In genomic region chr10:33233635-33234034, GRCh38 we compare ENCODE assay signal across 27 cellular contexts.
DNase-seq lines count a peak whose midpoint lies in the region; ATAC-seq, FAIRE-seq and TF ChIP-seq lines count a peak whose summit lies in the region.
"Had no signal": no experiment of that assay in that cellular context is flagged by ENCODE, and none has a peak within 500 bp of the region (broad histone marks: within the 10 kb centered on the region; RNA-seq: fewer than 3 reads in every experiment).

No MANE protein-coding gene starts in this region.

- peaks cover 67% of the 10 kb centered on the region for H3K36me3 Mint-ChIP-seq in nephron (ENCODE audit: low read depth)
- H3K36me3 Mint-ChIP-seq: activated CD4-positive, alpha-beta memory T cell treated with anti-CD3 and anti-CD28 coated beads for 36 hours; activated naive CD4-positive, alpha-beta T cell treated with anti-CD3 and anti-CD28 coated beads, Interleukin-2, amount 10 ng/mL, durations not matched to agents 7 days and 5 days; CD4-positive, CD25-positive, alpha-beta regulatory T cell had no signal

- peaks cover 4% of the 10 kb centered on the region for H3K27me3 Mint-ChIP-seq in nephron (ENCODE audit: low read depth)
- H3K27me3 Mint-ChIP-seq: activated naive CD4-positive, alpha-beta T cell treated with anti-CD3 and anti-CD28 coated beads, Interleukin-2, amount 10 ng/mL, durations not matched to agents 7 days and 5 days had no signal

- WGBS in heart right ventricle, 2 donors, result 54 to 66% methylated on average over 3 of the region's 3 CpGs

- H3K4me2 ChIP-seq in endothelial cell of umbilical vein (ENCODE audit: insufficient read depth, low read length), result peak overlapping the region; percentile 32

- H4K20me1 ChIP-seq in endothelial cell of umbilical vein (replicated peaks; ENCODE audit: control insufficient read depth, extremely low read depth, insufficient read depth, low read length), result no peaks in the 10 kb centered on the region

- dilution Hi-C loops in endothelial cell of umbilical vein (cut with MboI; ENCODE audit: extremely low pct_ligation_motif_present, low sequenced_read_pairs), result no loop called here

- H3K4me3 Mint-ChIP-seq in nephron, result peak overlapping the region in 1 of 3 experiments; percentile 20
- H3K4me3 Mint-ChIP-seq: activated CD4-positive, alpha-beta memory T cell treated with anti-CD3 and anti-CD28 coated beads for 36 hours; activated naive CD4-positive, alpha-beta T cell treated with anti-CD3 and anti-CD28 coated beads, Interleukin-2, amount 10 ng/mL, durations not matched to agents 7 days and 5 days; activated T-helper 1 cell treated with anti-CD3 and anti-CD28 coated beads, Interleukin-12 subunit alpha, Interleukin-12 subunit beta, Interleukin-2, Interleukin-4 antibody, amounts not matched to agents 30 ng/mL and 10 ng/mL and 1 ng/mL, durations not matched to agents 14 hours and 24 hours and 36 hours; CD4-positive, CD25-positive, alpha-beta regulatory T cell had no signal

- H3K9me3 ChIP-seq in heart right ventricle (no peaks in the 10 kb centered on the region), endothelial cell of umbilical vein (replicated peaks; ENCODE audit: control insufficient read depth, insufficient read depth, low read length) (no peaks in the 10 kb centered on the region), upper lobe of right lung (no peaks in the 10 kb centered on the region)
- H3K9me3 ChIP-seq: gastroesophageal sphincter, HAP-1, uterus had no signal

- in situ Hi-C loops in GM13977 (cut with MboI; ENCODE audit: low pct_unique_long_range_greater_than_20kb, low sequenced_read_pairs, unreplicated experiment), result no loop called here

- H3K27ac Mint-ChIP-seq in nephron, result peak overlapping the region; percentile 45 to 88 (median 52)
- H3K27ac Mint-ChIP-seq: activated CD4-positive, alpha-beta memory T cell treated with anti-CD3 and anti-CD28 coated beads for 36 hours; activated naive CD4-positive, alpha-beta T cell treated with anti-CD3 and anti-CD28 coated beads, Interleukin-2, amount 10 ng/mL, durations not matched to agents 7 days and 5 days; activated T-helper 1 cell treated with anti-CD3 and anti-CD28 coated beads, Interleukin-12 subunit alpha, Interleukin-12 subunit beta, Interleukin-2, Interleukin-4 antibody, amounts not matched to agents 30 ng/mL and 10 ng/mL and 1 ng/mL, durations not matched to agents 14 hours and 24 hours and 36 hours; CD4-positive, CD25-positive, alpha-beta regulatory T cell had no signal

- H3K4me3 ChIP-seq in heart right ventricle (no peak overlapping the region), endothelial cell of umbilical vein (replicated peaks in 1 of 3; ENCODE audit: insufficient read depth in 1 of 3, low read depth in 1 of 3, low read length in 3 of 3) (no peak overlapping the region), upper lobe of right lung (no peak overlapping the region)
- H3K4me3 ChIP-seq: gastroesophageal sphincter, HAP-1, uterus had no signal

- no peak for TF ChIP-seq POLR2A in endothelial cell of umbilical vein (IDR thresholded peaks at IDR 0.05; ENCODE audit: low read depth, low read length)

- H3K9me3 Mint-ChIP-seq in nephron, result no peaks in the 10 kb centered on the region
- H3K9me3 Mint-ChIP-seq: activated CD4-positive, alpha-beta memory T cell treated with anti-CD3 and anti-CD28 coated beads for 36 hours; activated naive CD4-positive, alpha-beta T cell treated with anti-CD3 and anti-CD28 coated beads, Interleukin-2, amount 10 ng/mL, durations not matched to agents 7 days and 5 days; activated T-helper 1 cell treated with anti-CD3 and anti-CD28 coated beads, Interleukin-12 subunit alpha, Interleukin-12 subunit beta, Interleukin-2, Interleukin-4 antibody, amounts not matched to agents 30 ng/mL and 10 ng/mL and 1 ng/mL, durations not matched to agents 14 hours and 24 hours and 36 hours; CD4-positive, CD25-positive, alpha-beta regulatory T cell had no signal

- H3K27ac ChIP-seq in heart right ventricle (peak overlapping the region in 9 of 10 donors; percentile 41 to 82 (median 72)), endothelial cell of umbilical vein (ENCODE audit: insufficient read depth, low read depth, low read length) (peak overlapping the region; percentile 99), upper lobe of right lung (peak overlapping the region; percentile 21)

- CTCF ChIA-PET in endothelial cell of umbilical vein (lab: Charles Lee), result interaction anchor here (0.7 to 2.2 kb wide), 12 partner anchors 10 to 1405 kb away, joined by 3 to 20 read pairs (median 5); no protein-coding TSS in a partner anchor

- no TSS peak for BruUV-seq in endothelial cell of umbilical vein (replicated peaks; lab: Mats Ljungman, UMichigan)

- DNase-seq in heart right ventricle (no peak), Right ventricle myocardium inferior (ENCODE audit: missing footprints) (no peak), endothelial cell of umbilical vein (ENCODE audit: low read depth, low spot score) (peak; percentile 96), upper lobe of right lung (no peak), GM13977 (ENCODE audit: low spot score) (no peak), kidney tubule cell (ENCODE audit: low spot score) (no peak), germinal center (ENCODE audit: low spot score) (no peak)
- DNase-seq: 8988T; activated CD4-positive, alpha-beta memory T cell treated with anti-CD3 and anti-CD28 coated beads for 36 hours; activated CD4-positive, CD25-positive, alpha-beta regulatory T cell treated with anti-CD3 and anti-CD28 coated beads, Interleukin-2, amount 50 U/mL, for 72 hours; activated CD8-positive, alpha-beta memory T cell treated with anti-CD3 and anti-CD28 coated beads, Interleukin-2, amount 50 U/mL, for 4 hours; activated naive CD4-positive, alpha-beta T cell treated with anti-CD3 and anti-CD28 coated beads, Interleukin-2, amount 10 ng/mL, durations not matched to agents 7 days and 5 days; CD4-positive, CD25-positive, alpha-beta regulatory T cell; effector memory CD4-positive, alpha-beta T cell; NCI-H1436; NCI-H345; NCI-H748 treated with DMSO at 0.1 percent for 48 hours; stimulated activated naive CD4-positive, alpha-beta T cell; uterus had no signal

- TF ChIP-seq CTCF in heart right ventricle (IDR thresholded peaks at IDR 0.05), result no peak
- TF ChIP-seq CTCF in endothelial cell of umbilical vein (IDR thresholded peaks at IDR 0.05; ENCODE audit: extremely low read depth in 1 of 2, insufficient read depth in 1 of 2, low read depth in 1 of 2, low read length in 2 of 2), result no peak
- no peak for TF ChIP-seq CTCF in nephron (IDR thresholded peaks at IDR 0.05; ENCODE audit: unreplicated experiment in 3 of 3)
- TF ChIP-seq CTCF in upper lobe of right lung (IDR thresholded peaks at IDR 0.05), result no peak
- TF ChIP-seq CTCF in GM13977 (IDR thresholded peaks at IDR 0.05; ENCODE audit: extremely low read depth, insufficient read depth, missing control alignments), result no peak

- FAIRE-seq in endothelial cell of umbilical vein (lab: Jason Lieb, UNC), result peak; percentile 75
- FAIRE-seq: GM12892, islet of Langerhans, TTC549 had no signal

- intact Hi-C loops in heart right ventricle (cut with DNase I) (loop anchor here in 1 of 10 donors (5.0 kb wide), 1 partner anchor 36 kb away; no protein-coding TSS in a partner anchor), Right ventricle myocardium inferior (cut with DNase I) (loop anchor here (1.0 to 5.0 kb wide), 2 partner anchors 16 to 36 kb away; no protein-coding TSS in a partner anchor), endothelial cell of umbilical vein (cut with micrococcal nuclease) (loop anchor here (1.0 kb wide), 5 partner anchors 16 to 40 kb away; no protein-coding TSS in a partner anchor), upper lobe of right lung (cut with DNase I) (no loop called here)

- H3K79me2 ChIP-seq in endothelial cell of umbilical vein (ENCODE audit: control insufficient read depth, insufficient read depth, low read length), result peaks cover 48% of the 10 kb centered on the region

- H3K4me1 Mint-ChIP-seq in nephron, result peaks cover 71% of the 10 kb centered on the region
- H3K4me1 Mint-ChIP-seq: activated naive CD4-positive, alpha-beta T cell treated with anti-CD3 and anti-CD28 coated beads, Interleukin-2, amount 10 ng/mL, durations not matched to agents 7 days and 5 days; CD4-positive, CD25-positive, alpha-beta regulatory T cell had no signal

- POLR2A ChIA-PET in endothelial cell of umbilical vein (lab: Charles Lee), result interaction anchor here (0.7 to 1.3 kb wide), 5 partner anchors 16 to 34 kb away, joined by 3 to 11 read pairs (median 3); no protein-coding TSS in a partner anchor

- H3K36me3 ChIP-seq in heart right ventricle (peaks cover 0 to 42% (median 6%) of the 10 kb centered on the region in 9 donors), endothelial cell of umbilical vein (ENCODE audit: control insufficient read depth in 2 of 2, extremely low read depth in 1 of 2, insufficient read depth in 2 of 2, low read length in 2 of 2) (peaks cover 0 to 2% of the 10 kb centered on the region in 2 experiments), upper lobe of right lung (peaks cover 13% of the 10 kb centered on the region)
- H3K36me3 ChIP-seq: HAP-1, uterus had no signal

- H3K4me1 ChIP-seq in heart right ventricle, result peaks cover 40 to 97% (median 82%) of the 10 kb centered on the region in 9 donors
- peaks cover 81% of the 10 kb centered on the region for H3K4me1 ChIP-seq in endothelial cell of umbilical vein (ENCODE audit: control insufficient read depth, extremely low read depth, insufficient read depth, low read length)
- peaks cover 25% of the 10 kb centered on the region for H3K4me1 ChIP-seq in upper lobe of right lung

- ATAC-seq in heart right ventricle (peak in 7 of 8 donors; percentile 34 to 76 (median 56)), Right ventricle myocardium inferior (no peak), upper lobe of right lung (no peak)
- ATAC-seq: gastroesophageal sphincter, sciatic nerve had no signal

- peak overlapping the region; percentile 82 for H3K9ac ChIP-seq in endothelial cell of umbilical vein (replicated peaks; ENCODE audit: extremely low read depth, insufficient read depth, low read length)

- no peak overlapping the region for H2AFZ ChIP-seq in endothelial cell of umbilical vein (ENCODE audit: low read depth, low read length)

- H3K27me3 ChIP-seq in heart right ventricle (no peaks in the 10 kb centered on the region), endothelial cell of umbilical vein (ENCODE audit: control insufficient read depth in 2 of 2, insufficient read depth in 2 of 2, low read length in 2 of 2) (no peaks in the 10 kb centered on the region), upper lobe of right lung (no peaks in the 10 kb centered on the region)
- H3K27me3 ChIP-seq: gastroesophageal sphincter, uterus had no signal

- no peaks in the 10 kb centered on the region for H3K9me1 ChIP-seq in endothelial cell of umbilical vein (replicated peaks; ENCODE audit: control insufficient read depth, extremely low read depth, insufficient read depth, low read length)

TF ChIP-seq in endothelial cell of umbilical vein, 7 proteins besides CTCF, POLR2A, EP300 and RAD21 (continues in another document):
- TF ChIP-seq JUN (IDR thresholded peaks at IDR 0.05; ENCODE audit: borderline replicate concordance, insufficient read depth, insufficient read length, low read depth) (peak; percentile 88), POLR2AphosphoS5 (IDR thresholded peaks at IDR 0.05; ENCODE audit: insufficient read depth, low read depth, low read length) (peak; percentile 63), GATA2 (IDR thresholded peaks at IDR 0.05; ENCODE audit: insufficient read depth, insufficient read length, low read depth, low read length) (peak; percentile 59), FOS (IDR thresholded peaks at IDR 0.05; ENCODE audit: borderline replicate concordance, insufficient read depth, low read length) (peak; percentile 66)

Comparison
In these comparisons a context has a peak if more than half of its experiments do, and no peak if none do; other contexts are left out.
1. ATAC-seq: peak in heart right ventricle (7 of 8); none in Right ventricle myocardium inferior (single experiment) and upper lobe of right lung (single experiment).
2. H3K27ac ChIP-seq: peak in every context shown above with its lines; median percentile 99 in endothelial cell of umbilical vein; 72 in heart right ventricle; 21 in upper lobe of right lung.